In the genomic region with DNA sequence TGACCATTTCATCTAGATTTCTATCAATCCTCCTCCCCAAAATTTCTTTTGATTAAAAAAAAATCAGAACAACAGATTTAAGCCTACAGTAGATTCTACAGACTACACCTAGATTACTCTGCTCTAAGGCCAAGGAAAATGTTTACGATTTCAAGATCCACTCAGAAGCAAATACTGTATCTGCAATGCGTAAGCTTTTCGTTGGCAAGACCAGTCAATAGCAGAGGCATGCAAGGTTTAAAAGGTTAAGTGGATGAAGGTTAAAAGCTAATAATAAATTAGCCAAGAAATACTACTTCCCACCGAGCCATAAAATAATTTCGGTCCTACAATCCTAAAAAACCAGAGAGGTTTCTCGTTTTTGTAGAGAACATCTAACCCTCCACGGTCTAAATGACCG, we compare ENCODE assay signal across 1 cellular context.
TF ChIP-seq lines count a peak whose summit lies in the region.

No MANE protein-coding gene starts in this region.

TF ChIP-seq in GM12878, 131 proteins besides CTCF, POLR2A, EP300 and RAD21 (continued from another document):
- TF ChIP-seq ZBTB33 (IDR thresholded peaks at IDR 0.05) (no peak), SMARCA5 (IDR thresholded peaks at IDR 0.05) (no peak), ELK1 (IDR thresholded peaks at IDR 0.05; ENCODE audit: low read depth, low read length) (no peak), KLF5 (IDR thresholded peaks at IDR 0.05; ENCODE audit: partially characterized antibody) (no peak), USF2 (IDR thresholded peaks at IDR 0.05; ENCODE audit: borderline replicate concordance, low read depth, low read length) (no peak), MEF2B (IDR thresholded peaks at IDR 0.05; ENCODE audit: partially characterized antibody, poor library complexity, severe bottlenecking) (no peak), ZBTB4 (CRISPR knock-in tag; IDR thresholded peaks at IDR 0.05) (no peak), CHD1 (IDR thresholded peaks at IDR 0.05; ENCODE audit: low read depth, low read length) (no peak), LARP7 (IDR thresholded peaks at IDR 0.05) (no peak), SIX5 (IDR thresholded peaks at IDR 0.05; ENCODE audit: low read depth, low read length, severe bottlenecking) (no peak), ESRRA (IDR thresholded peaks at IDR 0.05; ENCODE audit: low read length) (no peak), GATAD2B (conservative IDR thresholded peaks at IDR 0.05; ENCODE audit: low read depth) (no peak)
- TF ChIP-seq, protein P1, sequence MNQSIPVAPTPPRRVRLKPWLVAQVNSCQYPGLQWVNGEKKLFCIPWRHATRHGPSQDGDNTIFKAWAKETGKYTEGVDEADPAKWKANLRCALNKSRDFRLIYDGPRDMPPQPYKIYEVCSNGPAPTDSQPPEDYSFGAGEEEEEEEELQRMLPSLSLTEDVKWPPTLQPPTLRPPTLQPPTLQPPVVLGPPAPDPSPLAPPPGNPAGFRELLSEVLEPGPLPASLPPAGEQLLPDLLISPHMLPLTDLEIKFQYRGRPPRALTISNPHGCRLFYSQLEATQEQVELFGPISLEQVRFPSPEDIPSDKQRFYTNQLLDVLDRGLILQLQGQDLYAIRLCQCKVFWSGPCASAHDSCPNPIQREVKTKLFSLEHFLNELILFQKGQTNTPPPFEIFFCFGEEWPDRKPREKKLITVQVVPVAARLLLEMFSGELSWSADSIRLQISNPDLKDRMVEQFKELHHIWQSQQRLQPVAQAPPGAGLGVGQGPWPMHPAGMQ (IDR thresholded peaks at IDR 0.05; ENCODE audit: borderline replicate concordance): no peak
TF ChIP-seq in GM12878: peak in this region for 0.
